ENCODE assay signal across 8 cellular contexts in the genomic region with DNA sequence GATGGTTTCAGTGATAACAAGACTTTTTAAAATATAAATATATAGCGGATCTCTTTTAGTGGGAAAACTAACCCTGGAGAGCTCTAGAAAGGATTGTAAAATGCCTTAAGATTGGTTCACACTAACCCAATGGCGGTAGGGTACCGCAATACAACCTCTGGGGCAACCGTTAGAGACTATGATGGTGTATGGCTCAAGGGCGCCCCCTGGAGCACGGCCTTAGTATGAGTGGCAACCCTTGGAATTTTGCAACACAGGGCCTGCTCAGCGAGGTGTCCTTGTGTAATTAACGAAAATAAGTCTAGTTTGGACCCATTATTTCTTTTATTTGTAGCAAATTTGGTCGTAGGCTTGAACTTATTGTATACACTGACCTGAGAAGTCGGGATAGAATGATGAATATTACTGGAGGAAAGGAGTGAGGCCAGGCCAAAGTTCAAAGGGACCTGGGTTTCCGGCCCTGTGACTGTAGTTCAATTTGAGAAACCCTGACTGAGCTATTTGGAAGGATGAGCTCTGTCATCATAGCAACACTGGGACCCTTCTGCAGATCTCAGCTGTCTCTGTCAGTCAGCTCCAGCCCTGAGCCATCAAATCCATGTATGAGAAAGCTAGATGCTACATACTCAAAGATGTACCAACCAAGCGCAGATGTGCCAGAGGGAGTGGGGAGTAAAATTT. TPM values are rescaled to one million over a fixed set of nuclear protein-coding genes. Genes with fewer than 3 reads are reported as not detected.
A peak's percentile ranks its signal among the peaks of the same experiment; 100 is the strongest.
DNase-seq lines count a peak whose midpoint lies in the region; ATAC-seq and TF ChIP-seq lines count a peak whose summit lies in the region.

No MANE protein-coding gene starts in this region.

- H3K4me1 ChIP-seq in Caco-2 (no peaks in the 10 kb centered on the region), adipocyte (ENCODE audit: control insufficient read depth, insufficient read depth, low read length) (no peaks in the 10 kb centered on the region)

- H3K4me3 Mint-ChIP-seq in Caco-2 (ENCODE audit: unreplicated experiment) = no peak overlapping the region

- H3K4me3 ChIP-seq in Caco-2 (ENCODE audit: low read depth, low read length) (no peak overlapping the region), adipocyte (ENCODE audit: low read length) (no peak overlapping the region)

- TF ChIP-seq CTCF in Caco-2 (IDR thresholded peaks at IDR 0.05; ENCODE audit: insufficient read depth in 1 of 2, low read depth in 1 of 2, low read length in 1 of 2, severe bottlenecking in 1 of 2, unreplicated experiment in 1 of 2) = peak; percentile 84 to 87

- no peaks in the 10 kb centered on the region for H3K9me3 Mint-ChIP-seq in Caco-2 (ENCODE audit: unreplicated experiment)

- H3K27ac Mint-ChIP-seq in Caco-2 (ENCODE audit: unreplicated experiment) = no peak overlapping the region

- DNase-seq in Caco-2 (peak; percentile 60 to 78), T follicular helper cell (ENCODE audit: low read depth) (peak; percentile 79), adipocyte (ENCODE audit: low read depth) (peak; percentile 7), iPS-NIHi7 (ENCODE audit: extremely low spot score) (peak; percentile 88)
- peak; percentile 80 for DNase-seq in stimulated activated CD4-positive, alpha-beta T cell treated with anti-CD3 and anti-CD28 coated beads, Interleukin-2, amount 100 ng/mL, for 4 hours (ENCODE audit: low read depth)

- H3K4me1 Mint-ChIP-seq in Caco-2 (ENCODE audit: low read depth, unreplicated experiment) = no peaks in the 10 kb centered on the region

- no peak overlapping the region for H3K9ac ChIP-seq in adipocyte (ENCODE audit: low read length)

- POLR2A ChIA-PET in Caco-2 (lab: Charles Lee) = no interaction called here

- peaks cover 3% of the 10 kb centered on the region for H3K27me3 Mint-ChIP-seq in Caco-2 (ENCODE audit: insufficient read depth, unreplicated experiment)

- no peaks in the 10 kb centered on the region for H3K27me3 ChIP-seq in Caco-2 (replicated peaks; ENCODE audit: control insufficient read depth, insufficient read depth, low read length)
- H3K27me3 ChIP-seq in adipocyte (replicated peaks; ENCODE audit: control insufficient read depth, insufficient read depth, low read length) = no peaks in the 10 kb centered on the region

- H3K36me3 ChIP-seq in Caco-2 (ENCODE audit: control insufficient read depth, insufficient read depth, low read length) (no peaks in the 10 kb centered on the region), adipocyte (ENCODE audit: control insufficient read depth, insufficient read depth, low read length, severe bottlenecking) (no peaks in the 10 kb centered on the region)

- ATAC-seq in GM19438 (IDR thresholded peaks at IDR 0.05; ENCODE audit: low read depth, unreplicated experiment) (peak; percentile 97), HG03460 (IDR thresholded peaks at IDR 0.05; ENCODE audit: unreplicated experiment) (peak; percentile 91), HG02571 (IDR thresholded peaks at IDR 0.05; ENCODE audit: unreplicated experiment) (no peak)

- intact Hi-C loops in Caco-2 (cut with micrococcal nuclease; ENCODE audit: unreplicated experiment) = loop anchor here (1.0 to 10.0 kb wide), 4 partner anchors 54 to 866 kb away; partner anchors contain the start of gene CAMK4

- CTCF ChIA-PET in Caco-2 (lab: Charles Lee) = no interaction called here

- no TSS peak for BruUV-seq in Caco-2 (replicated peaks; lab: Mats Ljungman, UMichigan)

- no peaks in the 10 kb centered on the region for H3K36me3 Mint-ChIP-seq in Caco-2 (ENCODE audit: insufficient read depth, unreplicated experiment)

- H3K9me3 ChIP-seq in Caco-2 (no peaks in the 10 kb centered on the region), adipocyte (ENCODE audit: control insufficient read depth, low read length) (no peaks in the 10 kb centered on the region)

RNA-seq across cellular contexts. Expression of gene CAMK4, which starts 54.8 kb away (rescaled TPM):
- total RNA-seq in Caco-2 (2022) = not detected in 2 replicates

Comparison
In these comparisons a context has a peak if more than half of its experiments do, and no peak if none do; other contexts are left out.
1. DNase-seq: peak in every context shown above with its lines; median percentile 88 in iPS-NIHi7; 80 in stimulated activated CD4-positive, alpha-beta T cell treated with anti-CD3 and anti-CD28 coated beads, Interleukin-2, amount 100 ng/mL, for 4 hours; 79 in T follicular helper cell; 69 in Caco-2; 7 in adipocyte.